In genomic region chr11:73810637-73811036, GRCh38 we compare ENCODE assay signal across 19 cellular contexts. TPM values are rescaled to one million over a fixed set of nuclear protein-coding genes. Genes with fewer than 3 reads are reported as not detected.
A peak's percentile ranks its signal among the peaks of the same experiment; 100 is the strongest.
DNase-seq lines count a peak whose midpoint lies in the region; TF ChIP-seq lines count a peak whose summit lies in the region.
"Had no signal": no experiment of that assay in that cellular context is flagged by ENCODE, and none has a peak within 500 bp of the region (broad histone marks: within the 10 kb centered on the region; RNA-seq: fewer than 3 reads in every experiment).

No MANE protein-coding gene starts in this region.

- DNase-seq in EH (ENCODE audit: low read depth) (peak; percentile 45), amniotic epithelial cell (ENCODE audit: low read depth) (peak; percentile 51), fibroblast of lung (ENCODE audit: low read depth in 2 of 2) (peak; percentile 47 to 50), osteocyte (ENCODE audit: extremely low spot score, unreplicated experiment) (no peak), right atrium auricular region (ENCODE audit: low spot score) (no peak), ureter (ENCODE audit: low spot score) (no peak)
- DNase-seq in activated naive CD8-positive, alpha-beta T cell treated with anti-CD3 and anti-CD28 coated beads for 36 hours, result no peak
- DNase-seq: CD8-positive, alpha-beta memory T cell; HCEC 1CT; KG1; NCI-H1694; NCI-H2081; NCI-H2171; NCI-H345; NCI-H524; NCI-H774; Peyer's patch had no signal

- H3K27ac Mint-ChIP-seq in osteocyte (ENCODE audit: unreplicated experiment), result peak overlapping the region; percentile 63
- H3K27ac Mint-ChIP-seq in activated naive CD8-positive, alpha-beta T cell treated with anti-CD3 and anti-CD28 coated beads for 36 hours, result no peak overlapping the region
- H3K27ac Mint-ChIP-seq: GM23338 had no signal

- H3K79me2 ChIP-seq in fibroblast of lung (ENCODE audit: control insufficient read depth, insufficient read depth, low read length), result no peaks in the 10 kb centered on the region

- no peak overlapping the region for H3K4me3 ChIP-seq in fibroblast of lung (replicated peaks in 1 of 4; ENCODE audit: control extremely low read depth in 1 of 4, insufficient read depth in 1 of 4, low read depth in 3 of 4, low read length in 4 of 4)
- H3K4me3 ChIP-seq in right atrium auricular region, result no peak overlapping the region
- H3K4me3 ChIP-seq: GM23338, Peyer's patch had no signal

- no peak overlapping the region for H2AFZ ChIP-seq in fibroblast of lung (ENCODE audit: low read length)
- H2AFZ ChIP-seq: GM23338 had no signal

- H3K27ac ChIP-seq in fibroblast of lung (ENCODE audit: insufficient read depth, low read length) (no peak overlapping the region), right atrium auricular region (no peak overlapping the region)
- H3K27ac ChIP-seq: C4-2B, Peyer's patch had no signal

- TF ChIP-seq CTCF in fibroblast of lung (conservative IDR thresholded peaks at IDR 0.05 in 1 of 2, IDR thresholded peaks at IDR 0.05 in 1 of 2; ENCODE audit: low read depth in 1 of 2, low read length in 2 of 2) (no peak), osteocyte (IDR thresholded peaks at IDR 0.05) (no peak), right atrium auricular region (IDR thresholded peaks at IDR 0.05) (no peak)

- no peak overlapping the region for H3K4me2 ChIP-seq in fibroblast of lung (ENCODE audit: extremely low read depth, insufficient read depth, low read length)
- H3K4me2 ChIP-seq: GM23338 had no signal

- H3K9me3 ChIP-seq in fibroblast of lung (ENCODE audit: control insufficient read depth, insufficient read depth, low read depth, low read length) (no peaks in the 10 kb centered on the region), right atrium auricular region (no peaks in the 10 kb centered on the region)
- H3K9me3 ChIP-seq: Peyer's patch had no signal

- H3K4me1 Mint-ChIP-seq in osteocyte (ENCODE audit: unreplicated experiment), result peaks cover 8% of the 10 kb centered on the region
- peaks cover 6% of the 10 kb centered on the region for H3K4me1 Mint-ChIP-seq in activated naive CD8-positive, alpha-beta T cell treated with anti-CD3 and anti-CD28 coated beads for 36 hours
- H3K4me1 Mint-ChIP-seq: GM23338 had no signal

- H3K4me1 ChIP-seq in fibroblast of lung (ENCODE audit: control insufficient read depth, extremely low read depth, insufficient read depth, low read length) (no peaks in the 10 kb centered on the region), right atrium auricular region (no peaks in the 10 kb centered on the region)
- H3K4me1 ChIP-seq: Peyer's patch had no signal

- H4K20me1 ChIP-seq in fibroblast of lung (ENCODE audit: control insufficient read depth, extremely low read depth, insufficient read depth, low read length), result no peaks in the 10 kb centered on the region

- H3K27me3 ChIP-seq in fibroblast of lung (ENCODE audit: control insufficient read depth, insufficient read depth, low read length) (no peaks in the 10 kb centered on the region), right atrium auricular region (no peaks in the 10 kb centered on the region)
- H3K27me3 ChIP-seq: Peyer's patch had no signal

- H3K9me3 Mint-ChIP-seq in osteocyte (ENCODE audit: unreplicated experiment), result no peaks in the 10 kb centered on the region
- H3K9me3 Mint-ChIP-seq in activated naive CD8-positive, alpha-beta T cell treated with anti-CD3 and anti-CD28 coated beads for 36 hours, result no peaks in the 10 kb centered on the region
- H3K9me3 Mint-ChIP-seq: CD8-positive, alpha-beta memory T cell; GM23338 had no signal

- H3K36me3 Mint-ChIP-seq in osteocyte (ENCODE audit: unreplicated experiment), result peaks cover 10% of the 10 kb centered on the region
- H3K36me3 Mint-ChIP-seq in activated naive CD8-positive, alpha-beta T cell treated with anti-CD3 and anti-CD28 coated beads for 36 hours, result peaks cover 22% of the 10 kb centered on the region

- H3K9ac ChIP-seq in fibroblast of lung (ENCODE audit: insufficient read depth, low read length), result no peak overlapping the region

- no peaks in the 10 kb centered on the region for H3K36me3 ChIP-seq in fibroblast of lung (ENCODE audit: control insufficient read depth, insufficient read depth, low read length)
- peaks cover 15% of the 10 kb centered on the region for H3K36me3 ChIP-seq in right atrium auricular region

- H3K27me3 Mint-ChIP-seq in osteocyte (ENCODE audit: unreplicated experiment), result no peaks in the 10 kb centered on the region
- no peaks in the 10 kb centered on the region for H3K27me3 Mint-ChIP-seq in activated naive CD8-positive, alpha-beta T cell treated with anti-CD3 and anti-CD28 coated beads for 36 hours
- H3K27me3 Mint-ChIP-seq: CD8-positive, alpha-beta memory T cell had no signal

- no peak overlapping the region for H3K4me3 Mint-ChIP-seq in osteocyte (ENCODE audit: unreplicated experiment)
- H3K4me3 Mint-ChIP-seq in activated naive CD8-positive, alpha-beta T cell treated with anti-CD3 and anti-CD28 coated beads for 36 hours, result no peak overlapping the region
- H3K4me3 Mint-ChIP-seq: CD8-positive, alpha-beta memory T cell; GM23338 had no signal

RNA-seq across cellular contexts. Expression of gene MRPL48, which starts 23.0 kb away (rescaled TPM):
- total RNA-seq in fibroblast of lung (25.4 and 32.9 TPM in 2 replicates), osteocyte (26.4 and 26.5 TPM in 2 replicates), right atrium auricular region (10 to 100 TPM; 18.7 to 25.3 TPM), ureter (39.4 TPM)
- 46.2 and 46.3 TPM in 2 replicates for polyA plus RNA-seq in fibroblast of lung
- 41.4 and 47.0 TPM in 2 replicates for polyA plus RNA-seq in fibroblast of lung (2012)
- 0.90 and 7.2 TPM in 2 replicates for polyA minus RNA-seq in fibroblast of lung (ENCODE audit: low replicate concordance)
- total RNA-seq in activated naive CD8-positive, alpha-beta T cell treated with anti-CD3 and anti-CD28 coated beads for 36 hours, result 10 to 100 TPM; 53.9 to 59.3 TPM

RNA-seq across cellular contexts. Expression of gene RAB6A, which starts 49.8 kb away (rescaled TPM):
- 74.2 and 103 TPM in 2 replicates for total RNA-seq in fibroblast of lung
- 182 and 255 TPM in 2 replicates for polyA plus RNA-seq in fibroblast of lung
- 63.3 and 90.7 TPM in 2 replicates for polyA plus RNA-seq in fibroblast of lung (2012)
- polyA minus RNA-seq in fibroblast of lung (ENCODE audit: low replicate concordance), result 17.4 and 24.6 TPM in 2 replicates
- 145 and 156 TPM in 2 replicates for total RNA-seq in osteocyte
- 100 to 1,000 TPM in 1 of 2 donors, 10 to 100 TPM in 1; 94.7 to 104 TPM for total RNA-seq in right atrium auricular region
- 121 TPM for total RNA-seq in ureter
- 10 to 100 TPM; 54.7 to 57.3 TPM for total RNA-seq in activated naive CD8-positive, alpha-beta T cell treated with anti-CD3 and anti-CD28 coated beads for 36 hours

Comparison
In these comparisons a context has a peak if more than half of its experiments do, and no peak if none do; other contexts are left out.
1. DNase-seq: peak in EH (single experiment), amniotic epithelial cell (single experiment) and fibroblast of lung (2 of 2); none in osteocyte (single experiment), right atrium auricular region (single experiment), ureter (single experiment) and activated naive CD8-positive, alpha-beta T cell treated with anti-CD3 and anti-CD28 coated beads for 36 hours (single experiment).